8 cellular contexts compared by ENCODE assay signal in genomic region chr5:99032234-99033013, GRCh38.
DNase-seq lines count a peak whose midpoint lies in the region; ATAC-seq and TF ChIP-seq lines count a peak whose summit lies in the region.

No MANE protein-coding gene starts in this region.

- BruUV-seq in Calu3 (replicated peaks; lab: Mats Ljungman, UMichigan) = no TSS peak

- TF ChIP-seq CTCF in Calu3 (IDR thresholded peaks at IDR 0.05; ENCODE audit: unreplicated experiment) (peak; percentile 81), OCI-LY1 (IDR thresholded peaks at IDR 0.05; ENCODE audit: low read length) (peak; percentile 81), astrocyte of the spinal cord (IDR thresholded peaks at IDR 0.05; ENCODE audit: low read depth, low read length) (peak; percentile 79), hepatocyte (IDR thresholded peaks at IDR 0.05; ENCODE audit: poor library complexity) (peak; percentile 88)

- H3K79me2 ChIP-seq in OCI-LY1 (ENCODE audit: insufficient read depth, low read length) (no peaks in the 10 kb centered on the region), hepatocyte (no peaks in the 10 kb centered on the region)

- WGBS in hepatocyte (ENCODE audit: low lambda C conversion rate, missing lambda C conversion rate) = 43% methylated on average over 7 of the region's 7 CpGs

- H3K27ac Mint-ChIP-seq in Calu3 (ENCODE audit: unreplicated experiment) = peak overlapping the region; percentile 64

- H3K36me3 Mint-ChIP-seq in Calu3 (ENCODE audit: insufficient read depth, unreplicated experiment) = no peaks in the 10 kb centered on the region

- H3K9me2 ChIP-seq in OCI-LY1 (ENCODE audit: low read depth, low read length) (no peaks in the 10 kb centered on the region), hepatocyte (replicated peaks; ENCODE audit: insufficient read depth) (no peaks in the 10 kb centered on the region)

- no peak overlapping the region for H3K9ac ChIP-seq in OCI-LY1 (ENCODE audit: low read length)

- H3K27ac ChIP-seq in OCI-LY1 (ENCODE audit: low read depth, low read length, poor library complexity, severe bottlenecking) = no peak overlapping the region
- no peak overlapping the region for H3K27ac ChIP-seq in hepatocyte

- H3K4me3 Mint-ChIP-seq in Calu3 (ENCODE audit: low read depth, unreplicated experiment) = peak overlapping the region; percentile 62

- no peaks in the 10 kb centered on the region for H3F3A ChIP-seq in OCI-LY1 (ENCODE audit: insufficient read depth, low read length)

- H3K4me3 ChIP-seq in OCI-LY1 (ENCODE audit: low read depth, low read length, poor library complexity, severe bottlenecking) = peak overlapping the region; percentile 38
- no peak overlapping the region for H3K4me3 ChIP-seq in astrocyte of the spinal cord (ENCODE audit: low read depth, low read length)
- no peak overlapping the region for H3K4me3 ChIP-seq in hepatocyte

- intact Hi-C loops in Calu3 (cut with micrococcal nuclease; ENCODE audit: unreplicated experiment) = loop anchor here (1.0 to 10.0 kb wide), 5 partner anchors 28 to 258 kb away; partner anchors contain the start of genes CHD1 and RGMB

- DNase-seq in Calu3 (peak; percentile 80), astrocyte of the spinal cord (ENCODE audit: low read depth, low spot score) (peak; percentile 83), hepatocyte (ENCODE audit: low spot score) (peak; percentile 78), renal cortical epithelial cell (ENCODE audit: low read depth) (peak; percentile 83)
- DNase-seq in stimulated activated CD4-positive, alpha-beta T cell treated with anti-CD3 and anti-CD28 coated beads, Interleukin-2, amount 100 ng/mL, for 48 hours = no peak

- CTCF ChIA-PET in Calu3 (lab: Charles Lee) = interaction anchor here (0.6 to 1.5 kb wide), 7 partner anchors 12 to 152 kb away, joined by 3 to 8 read pairs (median 4); partner anchors contain the start of gene CHD1

- H3K36me3 ChIP-seq in OCI-LY1 (ENCODE audit: insufficient read depth, low read length) (no peaks in the 10 kb centered on the region), hepatocyte (replicated peaks; ENCODE audit: insufficient read depth, low read depth) (no peaks in the 10 kb centered on the region)

- peak; percentile 44 for ATAC-seq in GM19372 (IDR thresholded peaks at IDR 0.05; ENCODE audit: low read depth, unreplicated experiment)
- peak; percentile 23 for ATAC-seq in HG03469 (IDR thresholded peaks at IDR 0.05; ENCODE audit: unreplicated experiment)

- H3K27me3 ChIP-seq in OCI-LY1 (ENCODE audit: insufficient read depth, low read length) = no peaks in the 10 kb centered on the region
- H3K27me3 ChIP-seq in hepatocyte = no peaks in the 10 kb centered on the region

- H4K20me1 ChIP-seq in OCI-LY1 (ENCODE audit: insufficient read depth, low read length) (no peaks in the 10 kb centered on the region), hepatocyte (ENCODE audit: insufficient read depth, poor library complexity, severe bottlenecking) (no peaks in the 10 kb centered on the region)

- H3K4me1 Mint-ChIP-seq in Calu3 (ENCODE audit: low read depth, unreplicated experiment) = peaks cover 50% of the 10 kb centered on the region

- H3K9me3 ChIP-seq in OCI-LY1 (ENCODE audit: low read length) (no peaks in the 10 kb centered on the region), hepatocyte (ENCODE audit: low read depth) (no peaks in the 10 kb centered on the region)

- H2AFZ ChIP-seq in OCI-LY1 (ENCODE audit: low read length) (peak overlapping the region; percentile 89), hepatocyte (no peak overlapping the region)

- no peaks in the 10 kb centered on the region for H3K27me3 Mint-ChIP-seq in Calu3 (ENCODE audit: unreplicated experiment)

- peak overlapping the region; percentile 55 for H3K4me2 ChIP-seq in OCI-LY1 (ENCODE audit: low read length)
- H3K4me2 ChIP-seq in hepatocyte = peak overlapping the region; percentile 58

- in situ Hi-C loops in astrocyte of the spinal cord (cut with HindIII; ENCODE audit: low sequenced_read_pairs) = no loop called here

- H3K4me1 ChIP-seq in OCI-LY1 (ENCODE audit: insufficient read depth, low read length, severe bottlenecking) = peaks cover 23% of the 10 kb centered on the region
- no peaks in the 10 kb centered on the region for H3K4me1 ChIP-seq in hepatocyte (ENCODE audit: insufficient read depth)

- H3K9me3 Mint-ChIP-seq in Calu3 (ENCODE audit: low read depth, unreplicated experiment) = no peaks in the 10 kb centered on the region

Comparison
In these comparisons a context has a peak if more than half of its experiments do, and no peak if none do; other contexts are left out.
1. DNase-seq: peak in Calu3 (single experiment), astrocyte of the spinal cord (single experiment), hepatocyte (single experiment) and renal cortical epithelial cell (single experiment); none in stimulated activated CD4-positive, alpha-beta T cell treated with anti-CD3 and anti-CD28 coated beads, Interleukin-2, amount 100 ng/mL, for 48 hours (0 of 2).
2. Peak in every context shown above with its lines, with median percentiles within 50 percentile points of each other: CTCF ChIP-seq.